ENCODE assay signal across 1 cellular context in genomic region chr7:114765331-114766125, GRCh38.
TF ChIP-seq lines count a peak whose summit lies in the region.

No MANE protein-coding gene starts in this region.

TF ChIP-seq in IMR-90, 13 proteins besides CTCF, POLR2A, EP300 and RAD21 (continued from another document):
- TF ChIP-seq USF2 (IDR thresholded peaks at IDR 0.05; ENCODE audit: low read depth, low read length) = no peak
- TF ChIP-seq CEBPB (IDR thresholded peaks at IDR 0.05; ENCODE audit: low read depth, low read length) = no peak
- TF ChIP-seq BHLHE40 (IDR thresholded peaks at IDR 0.05; ENCODE audit: low read depth, low read length) = no peak
- no peak for TF ChIP-seq NFE2L2 (IDR thresholded peaks at IDR 0.05; ENCODE audit: low read depth, low read length)
- TF ChIP-seq CHD1 (IDR thresholded peaks at IDR 0.05; ENCODE audit: low read depth, low read length) = no peak
- TF ChIP-seq RFX5 (IDR thresholded peaks at IDR 0.05; ENCODE audit: low read depth, low read length) = no peak
- TF ChIP-seq MAFK (IDR thresholded peaks at IDR 0.05; ENCODE audit: low read depth, low read length) = no peak
- TF ChIP-seq MAZ (IDR thresholded peaks at IDR 0.05; ENCODE audit: borderline replicate concordance, low read depth, low read length) = no peak
- no peak for TF ChIP-seq FOS (IDR thresholded peaks at IDR 0.05; ENCODE audit: low read depth, low read length)
- no peak for TF ChIP-seq RCOR1 (IDR thresholded peaks at IDR 0.05; ENCODE audit: insufficient replicate concordance, low read length)
- TF ChIP-seq SMC3 (IDR thresholded peaks at IDR 0.05; ENCODE audit: low read depth, low read length) = no peak
- no peak for TF ChIP-seq ELK1 (IDR thresholded peaks at IDR 0.05; ENCODE audit: borderline replicate concordance, low read depth, low read length)
TF ChIP-seq in IMR-90: peak in this region for 0.
